In the genomic region with DNA sequence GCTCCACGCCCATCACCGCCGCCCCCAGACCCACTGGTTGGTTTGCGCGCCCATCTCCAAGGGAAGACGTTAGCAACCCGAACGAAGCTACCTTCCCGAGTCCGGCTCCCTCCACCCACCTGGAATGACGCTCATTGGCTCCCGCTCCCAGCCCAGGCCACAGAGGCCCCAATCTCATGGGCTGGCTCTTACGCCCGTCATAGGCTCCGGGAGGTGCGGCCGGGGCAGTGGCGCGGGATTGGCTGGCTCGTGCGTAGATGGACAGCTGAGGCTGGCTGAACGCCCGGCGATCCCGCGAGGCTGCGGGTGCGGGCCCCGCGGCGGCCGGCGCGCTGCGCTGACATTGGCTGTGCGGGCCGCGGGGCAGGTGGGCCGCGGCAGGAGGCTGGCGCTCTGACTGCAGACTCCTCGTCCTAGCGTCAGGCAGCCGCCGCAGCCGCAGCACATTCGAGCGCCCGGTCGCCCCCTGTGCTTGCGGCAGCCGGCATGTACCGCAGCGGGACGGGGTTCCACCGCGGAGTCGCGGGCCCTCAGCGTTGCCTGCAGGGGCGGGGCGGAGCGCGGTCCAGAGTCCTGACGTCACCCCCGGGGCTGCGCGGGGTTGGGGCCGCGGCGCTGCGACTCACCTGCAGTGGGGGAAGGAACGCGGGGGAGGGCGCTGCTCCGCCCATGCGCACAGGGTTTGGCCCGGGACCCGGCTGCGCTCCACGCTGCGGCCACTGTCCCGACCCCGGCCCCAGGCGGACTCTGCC, we compare ENCODE assay signal across 8 cellular contexts. TPM values are rescaled to one million over a fixed set of nuclear protein-coding genes. Genes with fewer than 3 reads are reported as not detected.
DNase-seq lines count a peak whose midpoint lies in the region; ATAC-seq, FAIRE-seq and TF ChIP-seq lines count a peak whose summit lies in the region.

No MANE protein-coding gene starts in this region.

- H3K4me3 ChIP-seq in Karpas-422 (ENCODE audit: low read length): no peak overlapping the region

- H2AFZ ChIP-seq in Karpas-422 (ENCODE audit: low read length): no peak overlapping the region

- DNase-seq in GM13977 (ENCODE audit: low spot score) (peak; percentile 100), NCI-H1930 (lab: John Stamatoyannopoulos, UW) (peak; percentile 99), iPS DF 4.7 (ENCODE audit: extremely low read depth, low spot score) (peak; percentile 98), sciatic nerve (ENCODE audit: low spot score) (peak; percentile 98), Karpas-422 (no peak)

- H3K4me1 ChIP-seq in Karpas-422 (ENCODE audit: low read length): no peaks in the 10 kb centered on the region

- peaks cover 37% of the 10 kb centered on the region for H3K27me3 Mint-ChIP-seq in brain

- ATAC-seq in HG02973 (IDR thresholded peaks at IDR 0.05; ENCODE audit: unreplicated experiment) (peak; percentile 97), sciatic nerve (peak; percentile 99)

- H3K9me3 Mint-ChIP-seq in brain: peaks cover 0 to 6% (median 0%) of the 10 kb centered on the region in 5 experiments

- H3K4me3 Mint-ChIP-seq in brain: peak overlapping the region; percentile 86 to 91 (median 88)

- no peaks in the 10 kb centered on the region for H3K27me3 ChIP-seq in Karpas-422 (ENCODE audit: low read length)

- no peaks in the 10 kb centered on the region for H3K9me2 ChIP-seq in Karpas-422 (replicated peaks; ENCODE audit: insufficient read depth, low read length)

- no peaks in the 10 kb centered on the region for H3K36me3 Mint-ChIP-seq in brain

- H3K36me3 ChIP-seq in Karpas-422 (ENCODE audit: insufficient read depth, low read length): no peaks in the 10 kb centered on the region

- TF ChIP-seq CTCF in GM13977 (IDR thresholded peaks at IDR 0.05; ENCODE audit: extremely low read depth, insufficient read depth, missing control alignments) (no peak), brain (conservative IDR thresholded peaks at IDR 0.05) (peak; percentile 26 to 53)

- H3K27ac Mint-ChIP-seq in brain: peak overlapping the region; percentile 90 to 100 (median 99)

- no peak overlapping the region for H3K9ac ChIP-seq in Karpas-422 (ENCODE audit: low read length)

- peak; percentile 89 for FAIRE-seq in TTC549 (lab: Jason Lieb, UNC)

- no peaks in the 10 kb centered on the region for H3K9me3 ChIP-seq in Karpas-422 (ENCODE audit: low read length)

- H3K79me2 ChIP-seq in Karpas-422 (ENCODE audit: low read length): no peaks in the 10 kb centered on the region

- in situ Hi-C loops in GM13977 (cut with MboI; ENCODE audit: low pct_unique_long_range_greater_than_20kb, low sequenced_read_pairs, unreplicated experiment): no loop called here

- peaks cover 33% of the 10 kb centered on the region for H3K4me1 Mint-ChIP-seq in brain

- H3K4me2 ChIP-seq in Karpas-422 (ENCODE audit: low read depth, low read length, poor library complexity, severe bottlenecking): no peak overlapping the region

- no peaks in the 10 kb centered on the region for H4K20me1 ChIP-seq in Karpas-422 (ENCODE audit: insufficient read depth, low read depth, low read length)

- intact Hi-C loops in sciatic nerve (cut with DNase I): no loop called here

- no peak overlapping the region for H3K27ac ChIP-seq in Karpas-422 (ENCODE audit: low read length)

RNA-seq across cellular contexts. Expression of a gene that starts 0.5 kb away (rescaled TPM):
- polyA plus RNA-seq in brain (ENCODE audit: insufficient read depth, low read depth, low replicate concordance): 41.5 TPM
- 75.7 TPM for total RNA-seq in sciatic nerve
- not detected in 2 replicates for total RNA-seq in Karpas-422 (2014; rRNA removed; shearing (Covaris generic); ENCODE audit: low replicate concordance)

Comparison
In these comparisons a context has a peak if more than half of its experiments do, and no peak if none do; other contexts are left out.
1. RNA of a gene that starts 0.5 kb away (total RNA-seq): 75.7 TPM in sciatic nerve (single experiment); not detected in Karpas-422; every median in the first group is over 10 times any median in the second.